12 cellular contexts compared by ENCODE assay signal in genomic region chr12:27462851-27463250, GRCh38. TPM values are rescaled to one million over a fixed set of nuclear protein-coding genes. Genes with fewer than 3 reads are reported as not detected.
DNase-seq lines count a peak whose midpoint lies in the region; ATAC-seq and TF ChIP-seq lines count a peak whose summit lies in the region.
"Had no signal": no experiment of that assay in that cellular context is flagged by ENCODE, and none has a peak within 500 bp of the region (broad histone marks: within the 10 kb centered on the region; RNA-seq: fewer than 3 reads in every experiment).

No MANE protein-coding gene starts in this region.

- H3K27ac ChIP-seq in mammary epithelial cell (ENCODE audit: insufficient read depth, low read depth, low read length) (no peak overlapping the region), lower lobe of right lung (no peak overlapping the region)

- dilution Hi-C loops in mammary epithelial cell (cut with HindIII; ENCODE audit: low sequenced_read_pairs) = no loop called here

- CTCF ChIA-PET in mammary epithelial cell (lab: Charles Lee; ENCODE audit: low non-redundant PET) = no interaction called here

- H3K9me3 ChIP-seq in mammary epithelial cell (replicated peaks; ENCODE audit: insufficient read depth, low read length) (no peaks in the 10 kb centered on the region), lower lobe of right lung (no peaks in the 10 kb centered on the region)

- H3K9ac ChIP-seq in mammary epithelial cell (ENCODE audit: insufficient read depth, low read length) = no peak overlapping the region

- intact Hi-C loops in mammary epithelial cell (cut with micrococcal nuclease) (no loop called here), lower lobe of right lung (cut with DNase I) (no loop called here)

- peaks cover 3% of the 10 kb centered on the region for H3K36me3 Mint-ChIP-seq in effector memory CD8-positive, alpha-beta T cell (ENCODE audit: insufficient read depth)

- WGBS in mammary epithelial cell (ENCODE audit: low coverage, missing lambda C conversion rate) = 74% methylated on average over 8 of the region's 8 CpGs

- peak overlapping the region; percentile 83 for H2AFZ ChIP-seq in mammary epithelial cell (ENCODE audit: low read depth, low read length)

- no TSS peak for BruUV-seq in mammary epithelial cell (replicated peaks; lab: Mats Ljungman, UMichigan)

- peak; percentile 49 for DNase-seq in DMS 273 treated with DMSO at 0.1 percent for 48 hours (lab: John Stamatoyannopoulos, UW)
- DNase-seq in NCI-H2171 treated with DMSO at 0.1 percent for 48 hours (lab: John Stamatoyannopoulos, UW) = peak; percentile 99
- DNase-seq in mammary epithelial cell = no peak
- no peak for DNase-seq in lower lobe of right lung
- no peak for DNase-seq in COLO668 (lab: John Stamatoyannopoulos, UW; ENCODE audit: unreplicated experiment)
- DNase-seq in activated CD4-positive, alpha-beta T cell treated with anti-CD3 and anti-CD28 coated beads, Interleukin-2, amount 50 U/mL, for 1 hour = no peak
- no peak for DNase-seq in effector memory CD8-positive, alpha-beta T cell
- DNase-seq: activated naive CD4-positive, alpha-beta T cell treated with anti-CD3 and anti-CD28 coated beads, Interleukin-2, amount 50 U/mL, for 16 hours; NCI-H1417 had no signal

- no peaks in the 10 kb centered on the region for H4K20me1 ChIP-seq in mammary epithelial cell (ENCODE audit: insufficient read depth, low read length)

- H3K27me3 Mint-ChIP-seq in effector memory CD8-positive, alpha-beta T cell = peaks cover 36 to 73% of the 10 kb centered on the region in 2 donors

- no peaks in the 10 kb centered on the region for H3K9me3 Mint-ChIP-seq in effector memory CD8-positive, alpha-beta T cell

- H3K27me3 ChIP-seq in mammary epithelial cell (ENCODE audit: insufficient read depth, low read length) (no peaks in the 10 kb centered on the region), lower lobe of right lung (ENCODE audit: low read depth) (no peaks in the 10 kb centered on the region)

- in situ Hi-C loops in mammary epithelial cell (cut with MboI; ENCODE audit: low sequenced_read_pairs in 2 of 2) = no loop called here

- no peaks in the 10 kb centered on the region for H3K36me3 ChIP-seq in mammary epithelial cell (ENCODE audit: insufficient read depth, low read length)
- H3K36me3 ChIP-seq in lower lobe of right lung = no peaks in the 10 kb centered on the region

- H3K4me3 Mint-ChIP-seq in effector memory CD8-positive, alpha-beta T cell = no peak overlapping the region

- peaks cover 0 to 4% of the 10 kb centered on the region in 2 donors for H3K4me1 Mint-ChIP-seq in effector memory CD8-positive, alpha-beta T cell (ENCODE audit: low read depth in 2 of 2)

- no peak overlapping the region for H3K4me3 ChIP-seq in mammary epithelial cell (replicated peaks in 1 of 3; ENCODE audit: insufficient read depth in 1 of 3, low read depth in 2 of 3, low read length in 3 of 3)
- no peak overlapping the region for H3K4me3 ChIP-seq in lower lobe of right lung
- H3K4me3 ChIP-seq: K562 had no signal

- H3K27ac Mint-ChIP-seq in effector memory CD8-positive, alpha-beta T cell = no peak overlapping the region

- H3K4me1 ChIP-seq in mammary epithelial cell (ENCODE audit: insufficient read depth, low read length) (peaks cover 15% of the 10 kb centered on the region), lower lobe of right lung (peaks cover 8% of the 10 kb centered on the region)

- TF ChIP-seq CTCF in mammary epithelial cell (conservative IDR thresholded peaks at IDR 0.05 in 1 of 2, IDR thresholded peaks at IDR 0.05 in 1 of 2; ENCODE audit: extremely low read depth in 1 of 2, insufficient read depth in 1 of 2, low read depth in 1 of 2, low read length in 2 of 2) (no peak), lower lobe of right lung (IDR thresholded peaks at IDR 0.05) (no peak)

- peak overlapping the region; percentile 58 for H3K4me2 ChIP-seq in mammary epithelial cell (ENCODE audit: insufficient read depth, low read depth, low read length)

- ATAC-seq in lower lobe of right lung (peak; percentile 37 to 46), HG03520 (IDR thresholded peaks at IDR 0.05; ENCODE audit: unreplicated experiment) (no peak)
- ATAC-seq in effector memory CD8-positive, alpha-beta T cell (replicated peaks) = no peak
- ATAC-seq: K562 had no signal

- no peaks in the 10 kb centered on the region for H3K79me2 ChIP-seq in mammary epithelial cell (ENCODE audit: insufficient read depth, low read length)

RNA-seq across cellular contexts. Expression of gene SMCO2, which starts 16.3 kb away (rescaled TPM):
- total RNA-seq in mammary epithelial cell (under 1 TPM in 1 of 2 donors, not detected in 1; 0.28 TPM), lower lobe of right lung (0.47 TPM)
- polyA plus RNA-seq in mammary epithelial cell = 0.07 TPM
- not detected for polyA minus RNA-seq in mammary epithelial cell
- total RNA-seq: K562, osteocyte had no signal
- polyA plus RNA-seq: K562 had no signal

Comparison
In these comparisons a context has a peak if more than half of its experiments do, and no peak if none do; other contexts are left out.
1. DNase-seq: peak in DMS 273 treated with DMSO at 0.1 percent for 48 hours (single experiment) and NCI-H2171 treated with DMSO at 0.1 percent for 48 hours (single experiment); none in mammary epithelial cell (single experiment), lower lobe of right lung (single experiment), COLO668 (single experiment), activated CD4-positive, alpha-beta T cell treated with anti-CD3 and anti-CD28 coated beads, Interleukin-2, amount 50 U/mL, for 1 hour (single experiment) and effector memory CD8-positive, alpha-beta T cell (0 of 3).
2. ATAC-seq: peak in lower lobe of right lung (2 of 2); none in HG03520 (single experiment) and effector memory CD8-positive, alpha-beta T cell (single experiment).